ENCODE assay signal across 14 cellular contexts in genomic region chr18:48874233-48874632, GRCh38.
"Had no signal": no experiment of that assay in that cellular context is flagged by ENCODE, and none has a peak within 500 bp of the region (broad histone marks: within the 10 kb centered on the region; RNA-seq: fewer than 3 reads in every experiment).

No MANE protein-coding gene starts in this region.

- H3K4me3 Mint-ChIP-seq: activated naive CD8-positive, alpha-beta T cell treated with anti-CD3 and anti-CD28 coated beads for 36 hours; neural progenitor cell had no signal

- FAIRE-seq: islet of Langerhans had no signal

- H3K4me3 ChIP-seq: breast epithelium, left ventricle myocardium inferior, neural progenitor cell had no signal

- H3K4me1 ChIP-seq: breast epithelium, neural progenitor cell had no signal

- H3K4me2 ChIP-seq: neural progenitor cell had no signal

- H3K9me3 ChIP-seq: breast epithelium, left ventricle myocardium inferior had no signal

- H3K36me3 ChIP-seq: breast epithelium, left ventricle myocardium inferior, neural progenitor cell had no signal

- H3K27ac Mint-ChIP-seq: activated naive CD8-positive, alpha-beta T cell treated with anti-CD3 and anti-CD28 coated beads for 36 hours; neural progenitor cell had no signal

- H3K9me3 Mint-ChIP-seq: activated naive CD8-positive, alpha-beta T cell treated with anti-CD3 and anti-CD28 coated beads for 36 hours; neural progenitor cell had no signal

- H3K27ac ChIP-seq: left ventricle myocardium inferior, neural progenitor cell had no signal

- H3K36me3 Mint-ChIP-seq: activated naive CD8-positive, alpha-beta T cell treated with anti-CD3 and anti-CD28 coated beads for 36 hours; neural progenitor cell had no signal

- H3K27me3 ChIP-seq: breast epithelium, neural progenitor cell had no signal

- DNase-seq: activated CD4-positive, alpha-beta T cell treated with anti-CD3 and anti-CD28 coated beads, Interleukin-2, amount 50 U/mL, for 1 hour; activated gamma-delta T cell treated with Interleukin-2 at 50 U/mL for 16 hours; activated naive CD8-positive, alpha-beta T cell treated with anti-CD3 and anti-CD28 coated beads for 36 hours; activated T-cell treated with anti-CD3 and anti-CD28 coated beads, Interleukin-2, amount 50 U/mL, for 1 hour; foreskin melanocyte; head of caudate nucleus; left ventricle myocardium inferior; mesendoderm; retina; stimulated activated naive CD4-positive, alpha-beta T cell; substantia nigra had no signal

- H3K9ac ChIP-seq: neural progenitor cell had no signal

- H2AFZ ChIP-seq: neural progenitor cell had no signal
